In genomic region chr5:111252799-111253564, GRCh38 we compare ENCODE assay signal across 1 cellular context.
TF ChIP-seq lines count a peak whose summit lies in the region.

No MANE protein-coding gene starts in this region.

TF ChIP-seq in K562, 482 proteins besides CTCF, POLR2A, EP300 and RAD21 (continued from another document):
- TF ChIP-seq ZHX1 (conservative IDR thresholded peaks at IDR 0.05; ENCODE audit: low read length) (no peak), RAD51 (IDR thresholded peaks at IDR 0.05; ENCODE audit: borderline replicate concordance, low read depth) (no peak), ZBTB49 (CRISPR knock-in tag; IDR thresholded peaks at IDR 0.05; ENCODE audit: borderline replicate concordance) (no peak), TRIM24 (IDR thresholded peaks at IDR 0.05) (no peak), POLR2AphosphoS5 (IDR thresholded peaks at IDR 0.05; ENCODE audit: control insufficient read depth, insufficient read depth, low read depth, low read length) (no peak), ZFP30 (CRISPR knock-in tag; IDR thresholded peaks at IDR 0.05; ENCODE audit: borderline replicate concordance) (no peak), DDX20 (tag; IDR thresholded peaks at IDR 0.05; ENCODE audit: low read depth) (no peak), CBFA2T3 (IDR thresholded peaks at IDR 0.05) (0 out of 2 replicates have a peak, but pooled peaks have one; percentile 21)
TF ChIP-seq in K562: peak in this region for 2.
